13 cellular contexts compared by ENCODE assay signal in the genomic region with DNA sequence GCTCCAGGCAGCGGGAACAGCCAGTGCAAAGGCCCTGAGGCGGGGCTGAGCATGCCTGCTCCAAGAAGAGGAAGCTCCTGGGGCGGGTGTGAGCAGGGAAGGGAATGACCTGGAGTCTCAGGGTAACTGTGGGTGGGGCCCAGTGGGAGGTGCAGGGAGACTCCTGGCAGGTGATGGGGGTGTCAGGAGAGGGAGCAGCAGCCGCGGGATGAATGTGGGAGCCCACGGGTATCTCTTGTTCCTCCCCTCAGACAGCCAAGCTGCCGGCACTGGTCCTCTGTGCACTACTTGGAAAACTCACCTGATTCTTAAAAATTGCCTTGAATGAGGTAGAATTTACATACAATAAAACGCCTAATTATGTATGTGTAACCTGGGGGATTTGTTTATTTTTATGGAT. TPM values are rescaled to one million over a fixed set of nuclear protein-coding genes. Genes with fewer than 3 reads are reported as not detected.
"Had no signal": no experiment of that assay in that cellular context is flagged by ENCODE, and none has a peak within 500 bp of the region (broad histone marks: within the 10 kb centered on the region; RNA-seq: fewer than 3 reads in every experiment).

No MANE protein-coding gene starts in this region.

RNA-seq across cellular contexts. Expression of gene CST1, which starts 26.6 kb away (rescaled TPM):
- total RNA-seq: stomach, subcutaneous adipose tissue, temporal lobe, thoracic aorta, thyroid gland, transverse colon, upper lobe of left lung, upper lobe of right lung, ureter, urinary bladder, uterus, vagina had no signal

RNA-seq across cellular contexts. Expression of gene CST2, which starts 49.1 kb away (rescaled TPM):
- total RNA-seq: subcutaneous adipose tissue, temporal lobe, testis, thoracic aorta, thyroid gland, transverse colon, upper lobe of right lung, ureter, urinary bladder, uterus, vagina had no signal
- polyA plus RNA-seq: urinary bladder had no signal
